In the genomic region with DNA sequence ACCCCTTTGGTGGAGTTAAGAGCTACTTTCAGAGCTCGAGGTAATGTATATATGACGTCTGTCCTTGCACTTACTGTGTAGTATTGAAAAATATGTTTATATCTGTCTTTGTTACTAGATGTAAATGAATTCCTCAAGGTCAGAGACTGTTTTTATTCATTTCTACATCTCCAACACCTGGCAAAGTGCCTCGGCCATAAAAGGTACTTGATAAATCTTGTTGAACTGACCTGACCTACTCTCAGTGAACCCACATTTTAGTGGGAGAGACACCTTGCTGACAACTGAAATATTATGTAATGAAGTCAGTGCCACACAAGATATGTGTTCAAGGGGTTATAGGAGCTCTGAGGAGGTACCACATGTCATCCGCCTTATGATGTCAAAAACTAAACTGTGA, we compare ENCODE assay signal across 15 cellular contexts.
"Had no signal": no experiment of that assay in that cellular context is flagged by ENCODE, and none has a peak within 500 bp of the region (broad histone marks: within the 10 kb centered on the region; RNA-seq: fewer than 3 reads in every experiment).

No MANE protein-coding gene starts in this region.

- FAIRE-seq: astrocyte, keratinocyte had no signal

- H3K27ac ChIP-seq: ovary had no signal

- H3K4me3 Mint-ChIP-seq: activated CD8-positive, alpha-beta T cell treated with anti-CD3 and anti-CD28 coated beads for 36 hours had no signal

- H3K4me3 ChIP-seq: ovary had no signal

- H3K9me3 Mint-ChIP-seq: activated CD8-positive, alpha-beta T cell treated with anti-CD3 and anti-CD28 coated beads for 36 hours; activated T-helper 2 cell treated with anti-CD3 and anti-CD28 coated beads, Interferon-gamma antibody, Interleukin-2, Interleukin-4, amounts not matched to agents 10 μg/mL and 5 μg/mL and 100 μg/mL, durations not matched to agents 14 hours and 24 hours and 36 hours; naive thymus-derived CD4-positive, alpha-beta T cell had no signal

- DNase-seq: activated CD4-positive, alpha-beta T cell treated with anti-CD3 and anti-CD28 coated beads for 48 hours; activated CD4-positive, CD25-positive, alpha-beta regulatory T cell; activated CD8-positive, alpha-beta T cell treated with anti-CD3 and anti-CD28 coated beads for 36 hours; activated naive CD4-positive, alpha-beta T cell treated with Interleukin-2 at 50 U/mL for 16 hours; activated T-cell treated with anti-CD3 and anti-CD28 coated beads, Interleukin-2, amount 50 U/mL, for 1 hour; mesenchymal stem cell; naive thymus-derived CD4-positive, alpha-beta T cell; ovary; stimulated activated naive CD4-positive, alpha-beta T cell; T-helper 1 cell; T-helper 9 cell; trophoblast cell had no signal

- H3K9me3 ChIP-seq: ovary had no signal

- H3K36me3 ChIP-seq: ovary had no signal

- H3K27me3 ChIP-seq: ovary had no signal

- H3K27ac Mint-ChIP-seq: activated CD8-positive, alpha-beta T cell treated with anti-CD3 and anti-CD28 coated beads for 36 hours; activated T-helper 2 cell treated with anti-CD3 and anti-CD28 coated beads, Interferon-gamma antibody, Interleukin-2, Interleukin-4, amounts not matched to agents 10 μg/mL and 5 μg/mL and 100 μg/mL, durations not matched to agents 14 hours and 24 hours and 36 hours; naive thymus-derived CD4-positive, alpha-beta T cell had no signal

- H3K27me3 Mint-ChIP-seq: activated CD8-positive, alpha-beta T cell treated with anti-CD3 and anti-CD28 coated beads for 36 hours; naive thymus-derived CD4-positive, alpha-beta T cell had no signal
